ENCODE assay signal across 12 cellular contexts in the genomic region with DNA sequence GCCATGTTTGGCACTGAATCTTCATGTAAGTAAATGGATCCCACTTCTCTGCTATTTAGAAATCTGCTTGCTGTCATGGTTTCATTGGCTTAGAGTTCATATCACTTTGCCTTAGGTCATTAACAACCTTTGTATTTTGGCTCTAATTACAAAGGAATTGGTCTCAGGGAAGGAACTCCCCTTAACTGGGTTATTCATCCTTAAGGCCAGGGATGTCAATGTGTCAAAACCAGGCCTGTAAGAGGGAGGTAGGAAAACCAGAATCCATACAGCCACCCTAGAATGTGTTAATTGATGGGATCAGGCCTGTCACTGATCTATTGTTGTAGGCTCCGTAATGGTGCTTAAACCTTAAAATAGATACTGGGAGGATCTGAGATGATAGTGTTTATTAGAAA.
DNase-seq lines count a peak whose midpoint lies in the region; ATAC-seq and TF ChIP-seq lines count a peak whose summit lies in the region.
"Had no signal": no experiment of that assay in that cellular context is flagged by ENCODE, and none has a peak within 500 bp of the region (broad histone marks: within the 10 kb centered on the region; RNA-seq: fewer than 3 reads in every experiment).

No MANE protein-coding gene starts in this region.

- intact Hi-C loops in mammary epithelial cell (cut with micrococcal nuclease) (no loop called here), lower lobe of right lung (cut with DNase I) (no loop called here), upper lobe of right lung (cut with DNase I) (no loop called here)

- peak; percentile 34 for DNase-seq in NCI-H510A treated with DMSO at 0.1 percent for 48 hours (lab: John Stamatoyannopoulos, UW)
- no peak for DNase-seq in NCI-H510A (lab: John Stamatoyannopoulos, UW)
- DNase-seq in mammary epithelial cell, result peak; percentile 52
- DNase-seq in lower lobe of right lung, result no peak
- no peak for DNase-seq in upper lobe of right lung
- no peak for DNase-seq in NCI-H774 (lab: John Stamatoyannopoulos, UW)
- DNase-seq in medulla oblongata (ENCODE audit: extremely low spot score), result no peak
- DNase-seq: activated CD4-positive, alpha-beta T cell treated with anti-CD3 and anti-CD28 coated beads for 36 hours; AML-193; OCI-M1 had no signal

- in situ Hi-C loops in mammary epithelial cell (cut with MboI; ENCODE audit: low sequenced_read_pairs in 2 of 2), result no loop called here

- H2AFZ ChIP-seq in mammary epithelial cell (ENCODE audit: low read depth, low read length), result peak overlapping the region; percentile 71

- ATAC-seq in lower lobe of right lung (no peak), upper lobe of right lung (no peak), HG03439 (IDR thresholded peaks at IDR 0.05; ENCODE audit: unreplicated experiment) (no peak)
- ATAC-seq: activated CD4-positive, alpha-beta T cell treated with anti-CD3 and anti-CD28 coated beads for 36 hours had no signal

- dilution Hi-C loops in mammary epithelial cell (cut with HindIII; ENCODE audit: low sequenced_read_pairs), result no loop called here

- H3K36me3 ChIP-seq in mammary epithelial cell (ENCODE audit: insufficient read depth, low read length) (no peaks in the 10 kb centered on the region), lower lobe of right lung (no peaks in the 10 kb centered on the region), upper lobe of right lung (no peaks in the 10 kb centered on the region)

- peak overlapping the region; percentile 81 for H3K4me2 ChIP-seq in mammary epithelial cell (ENCODE audit: insufficient read depth, low read depth, low read length)

- CTCF ChIA-PET in mammary epithelial cell (lab: Charles Lee; ENCODE audit: low non-redundant PET), result no interaction called here

- WGBS in mammary epithelial cell (ENCODE audit: low coverage, missing lambda C conversion rate), result 8% methylated on average over 1 of the region's 1 CpG

- H3K9me3 ChIP-seq in mammary epithelial cell (replicated peaks; ENCODE audit: insufficient read depth, low read length), result no peaks in the 10 kb centered on the region
- no peaks in the 10 kb centered on the region for H3K9me3 ChIP-seq in lower lobe of right lung
- H3K9me3 ChIP-seq in upper lobe of right lung, result no peaks in the 10 kb centered on the region

- H3K27me3 ChIP-seq in mammary epithelial cell (ENCODE audit: insufficient read depth, low read length) (no peaks in the 10 kb centered on the region), lower lobe of right lung (ENCODE audit: low read depth) (no peaks in the 10 kb centered on the region), upper lobe of right lung (no peaks in the 10 kb centered on the region)

- TF ChIP-seq CTCF in mammary epithelial cell (conservative IDR thresholded peaks at IDR 0.05 in 1 of 2, IDR thresholded peaks at IDR 0.05 in 1 of 2; ENCODE audit: extremely low read depth in 1 of 2, insufficient read depth in 1 of 2, low read depth in 1 of 2, low read length in 2 of 2), result no peak
- TF ChIP-seq CTCF in lower lobe of right lung (IDR thresholded peaks at IDR 0.05), result no peak
- no peak for TF ChIP-seq CTCF in upper lobe of right lung (IDR thresholded peaks at IDR 0.05)

- H3K4me3 ChIP-seq in mammary epithelial cell (replicated peaks in 1 of 3; ENCODE audit: insufficient read depth in 1 of 3, low read depth in 2 of 3, low read length in 3 of 3), result peak overlapping the region in 2 of 3 experiments; percentile 26 to 42
- H3K4me3 ChIP-seq in lower lobe of right lung, result peak overlapping the region; percentile 37
- peak overlapping the region; percentile 21 for H3K4me3 ChIP-seq in upper lobe of right lung

- H3K4me1 ChIP-seq in mammary epithelial cell (ENCODE audit: insufficient read depth, low read length), result peaks cover 37% of the 10 kb centered on the region
- peaks cover 27% of the 10 kb centered on the region for H3K4me1 ChIP-seq in lower lobe of right lung
- H3K4me1 ChIP-seq in upper lobe of right lung, result peaks cover 6% of the 10 kb centered on the region

- H3K27ac ChIP-seq in mammary epithelial cell (ENCODE audit: insufficient read depth, low read depth, low read length) (peak overlapping the region; percentile 92), lower lobe of right lung (no peak overlapping the region), upper lobe of right lung (no peak overlapping the region)
- H3K27ac ChIP-seq: HL-60 had no signal

- peak overlapping the region; percentile 83 for H3K9ac ChIP-seq in mammary epithelial cell (ENCODE audit: insufficient read depth, low read length)

- TSS peak; percentile 10 for BruUV-seq in mammary epithelial cell (replicated peaks; lab: Mats Ljungman, UMichigan)

- no peaks in the 10 kb centered on the region for H4K20me1 ChIP-seq in mammary epithelial cell (ENCODE audit: insufficient read depth, low read length)

- H3K79me2 ChIP-seq in mammary epithelial cell (ENCODE audit: insufficient read depth, low read length), result peaks cover 47% of the 10 kb centered on the region

Comparison
In these comparisons a context has a peak if more than half of its experiments do, and no peak if none do; other contexts are left out.
1. DNase-seq: peak in NCI-H510A treated with DMSO at 0.1 percent for 48 hours (single experiment) and mammary epithelial cell (single experiment); none in NCI-H510A (single experiment), lower lobe of right lung (single experiment), upper lobe of right lung (single experiment), NCI-H774 (single experiment) and medulla oblongata (single experiment).
2. Peak in every context shown above with its lines, with median percentiles within 50 percentile points of each other: H3K4me3 ChIP-seq.